Comparison of ENCODE assay signal across 20 cellular contexts in the genomic region with DNA sequence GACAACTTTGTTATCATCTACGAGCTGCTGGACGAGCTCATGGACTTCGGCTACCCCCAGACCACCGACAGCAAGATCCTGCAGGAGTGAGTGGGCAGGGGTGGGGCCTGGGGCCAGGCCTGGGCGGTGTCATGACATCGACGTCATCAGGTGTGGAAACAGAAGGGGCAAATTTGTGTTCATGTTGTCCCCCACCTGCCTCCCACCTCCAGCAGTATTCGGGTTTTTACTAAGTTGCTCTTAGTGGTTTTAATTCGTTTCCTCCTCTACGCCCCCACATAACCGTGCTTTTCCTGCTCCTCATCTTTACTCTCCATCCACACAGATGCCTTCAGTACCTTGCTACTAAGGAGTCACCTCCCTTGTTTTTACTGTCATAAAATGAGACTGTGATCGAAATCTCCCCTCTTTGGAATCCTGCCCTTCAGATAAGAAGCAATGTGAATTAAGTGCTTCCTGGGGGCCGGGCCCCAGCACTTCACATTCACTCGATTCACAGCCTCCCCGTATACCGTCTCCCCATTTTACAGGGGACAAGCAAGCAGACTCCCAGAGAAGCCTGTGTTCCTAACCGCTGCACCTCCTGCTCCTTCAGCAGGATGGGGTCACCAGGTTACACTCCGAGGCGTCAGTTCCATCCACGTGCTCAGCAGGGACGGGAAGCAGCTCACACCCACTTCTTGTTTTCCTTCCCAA. TPM values are rescaled to one million over a fixed set of nuclear protein-coding genes. Genes with fewer than 3 reads are reported as not detected.
DNase-seq lines count a peak whose midpoint lies in the region; ATAC-seq and TF ChIP-seq lines count a peak whose summit lies in the region.
"Had no signal": no experiment of that assay in that cellular context is flagged by ENCODE, and none has a peak within 500 bp of the region (broad histone marks: within the 10 kb centered on the region; RNA-seq: fewer than 3 reads in every experiment).

No MANE protein-coding gene starts in this region.

- POLR2A ChIA-PET in WTC11 (lab: Charles Lee), result interaction anchor here (0.5 kb wide), 1 partner anchor 159 kb away, joined by 3 read pairs; no protein-coding TSS in a partner anchor

- CTCF ChIA-PET in WTC11 (lab: Charles Lee), result no interaction called here

- ATAC-seq in WTC11, result no peak
- peak; percentile 63 for ATAC-seq in activated naive CD8-positive, alpha-beta T cell treated with anti-CD3 and anti-CD28 coated beads, Interleukin-2, amount 50 U/mL, for 24 hours
- no peak for ATAC-seq in stimulated activated naive B cell treated with anti-CD40 and anti-IgM and Interleukin-4, amounts not matched to agents 10 μg/mL and 1 μg/mL and 100 μg/mL, for 72 hours (replicated peaks)
- ATAC-seq in HG03108 (IDR thresholded peaks at IDR 0.05; ENCODE audit: unreplicated experiment), result no peak
- ATAC-seq: GM23338 had no signal

- peaks cover 7% of the 10 kb centered on the region for H3K36me3 Mint-ChIP-seq in WTC11
- peaks cover 60% of the 10 kb centered on the region for H3K36me3 Mint-ChIP-seq in activated naive CD8-positive, alpha-beta T cell treated with anti-CD3 and anti-CD28 coated beads, Interleukin-2, amount 50 U/mL, for 24 hours (ENCODE audit: low read depth)
- H3K36me3 Mint-ChIP-seq in stimulated activated naive B cell treated with anti-CD40 and anti-IgM and Interleukin-4, amounts not matched to agents 10 μg/mL and 1 μg/mL and 100 μg/mL, for 72 hours, result peaks cover 64 to 88% of the 10 kb centered on the region in 2 donors

- H3K27ac Mint-ChIP-seq in WTC11, result no peak overlapping the region
- H3K27ac Mint-ChIP-seq in activated naive CD8-positive, alpha-beta T cell treated with anti-CD3 and anti-CD28 coated beads, Interleukin-2, amount 50 U/mL, for 24 hours, result peak overlapping the region; percentile 84
- H3K27ac Mint-ChIP-seq in stimulated activated naive B cell treated with anti-CD40 and anti-IgM and Interleukin-4, amounts not matched to agents 10 μg/mL and 1 μg/mL and 100 μg/mL, for 72 hours, result peak overlapping the region; percentile 53
- H3K27ac Mint-ChIP-seq: GM23338 had no signal

- H3K27me3 Mint-ChIP-seq in WTC11 (ENCODE audit: low read depth), result no peaks in the 10 kb centered on the region
- H3K27me3 Mint-ChIP-seq in activated naive CD8-positive, alpha-beta T cell treated with anti-CD3 and anti-CD28 coated beads, Interleukin-2, amount 50 U/mL, for 24 hours, result no peaks in the 10 kb centered on the region
- no peaks in the 10 kb centered on the region for H3K27me3 Mint-ChIP-seq in stimulated activated naive B cell treated with anti-CD40 and anti-IgM and Interleukin-4, amounts not matched to agents 10 μg/mL and 1 μg/mL and 100 μg/mL, for 72 hours
- H3K27me3 Mint-ChIP-seq: dendritic cell treated with granulocyte-macrophage colony-stimulating factor and Interleukin-4, amounts not matched to agents 40 ng/mL and 50 ng/mL, for 4 days; naive B cell had no signal

- peak; percentile 70 for DNase-seq in activated CD8-positive, alpha-beta memory T cell treated with anti-CD3 and anti-CD28 coated beads for 24 hours
- DNase-seq in activated CD8-positive, alpha-beta memory T cell treated with anti-CD3 and anti-CD28 coated beads, Interleukin-2, amount 50 U/mL, for 48 hours, result no peak
- DNase-seq in WTC11 (ENCODE audit: low spot score), result peak; percentile 4
- peak; percentile 52 for DNase-seq in activated naive CD8-positive, alpha-beta T cell treated with anti-CD3 and anti-CD28 coated beads, Interleukin-2, amount 50 U/mL, for 24 hours
- DNase-seq in stimulated activated naive B cell treated with anti-CD40 and anti-IgM and Interleukin-4, amounts not matched to agents 10 μg/mL and 1 μg/mL and 100 μg/mL, for 72 hours, result no peak
- DNase-seq in DMS153 treated with DMSO at 0.1 percent for 48 hours (lab: John Stamatoyannopoulos, UW; ENCODE audit: unreplicated experiment), result no peak
- DNase-seq in NK-92 treated with Interleukin-12 subunit alpha and Interleukin-12 subunit beta, amount 100 ng/mL, for 24 hours (lab: John Stamatoyannopoulos, UW), result no peak
- DNase-seq: ACHN, foreskin fibroblast, naive B cell, NCI-H748 treated with DMSO at 0.1 percent for 48 hours, T-helper 9 cell had no signal

- H3K4me1 Mint-ChIP-seq in WTC11, result no peaks in the 10 kb centered on the region
- peaks cover 65% of the 10 kb centered on the region for H3K4me1 Mint-ChIP-seq in activated naive CD8-positive, alpha-beta T cell treated with anti-CD3 and anti-CD28 coated beads, Interleukin-2, amount 50 U/mL, for 24 hours
- H3K4me1 Mint-ChIP-seq in stimulated activated naive B cell treated with anti-CD40 and anti-IgM and Interleukin-4, amounts not matched to agents 10 μg/mL and 1 μg/mL and 100 μg/mL, for 72 hours, result peaks cover 21 to 29% of the 10 kb centered on the region in 2 donors
- H3K4me1 Mint-ChIP-seq: GM23338 had no signal

- no peak for TF ChIP-seq CTCF in WTC11 (IDR thresholded peaks at IDR 0.05)

- no peak overlapping the region for H3K4me3 Mint-ChIP-seq in WTC11
- H3K4me3 Mint-ChIP-seq in activated naive CD8-positive, alpha-beta T cell treated with anti-CD3 and anti-CD28 coated beads, Interleukin-2, amount 50 U/mL, for 24 hours, result peak overlapping the region; percentile 65
- H3K4me3 Mint-ChIP-seq in stimulated activated naive B cell treated with anti-CD40 and anti-IgM and Interleukin-4, amounts not matched to agents 10 μg/mL and 1 μg/mL and 100 μg/mL, for 72 hours, result no peak overlapping the region
- H3K4me3 Mint-ChIP-seq: dendritic cell treated with granulocyte-macrophage colony-stimulating factor and Interleukin-4, amounts not matched to agents 40 ng/mL and 50 ng/mL, for 4 days; GM23338 had no signal

- no peaks in the 10 kb centered on the region for H3K9me3 Mint-ChIP-seq in WTC11
- H3K9me3 Mint-ChIP-seq in activated naive CD8-positive, alpha-beta T cell treated with anti-CD3 and anti-CD28 coated beads, Interleukin-2, amount 50 U/mL, for 24 hours, result peaks cover 10% of the 10 kb centered on the region
- no peaks in the 10 kb centered on the region for H3K9me3 Mint-ChIP-seq in stimulated activated naive B cell treated with anti-CD40 and anti-IgM and Interleukin-4, amounts not matched to agents 10 μg/mL and 1 μg/mL and 100 μg/mL, for 72 hours
- H3K9me3 Mint-ChIP-seq: dendritic cell treated with granulocyte-macrophage colony-stimulating factor and Interleukin-4, amounts not matched to agents 40 ng/mL and 50 ng/mL, for 4 days; GM23338; naive B cell had no signal

TF ChIP-seq in WTC11, 78 proteins besides CTCF, POLR2A, EP300 and RAD21:
- TF ChIP-seq SMAD4 (CRISPR knock-in tag; IDR thresholded peaks at IDR 0.05) (no peak), ESRRA (CRISPR knock-in tag; IDR thresholded peaks at IDR 0.05; ENCODE audit: borderline replicate concordance) (no peak), TCF7 (CRISPR knock-in tag; IDR thresholded peaks at IDR 0.05; ENCODE audit: low read depth) (no peak), TP53 (CRISPR knock-in tag; IDR thresholded peaks at IDR 0.05) (no peak)
- TF ChIP-seq, protein P1, sequence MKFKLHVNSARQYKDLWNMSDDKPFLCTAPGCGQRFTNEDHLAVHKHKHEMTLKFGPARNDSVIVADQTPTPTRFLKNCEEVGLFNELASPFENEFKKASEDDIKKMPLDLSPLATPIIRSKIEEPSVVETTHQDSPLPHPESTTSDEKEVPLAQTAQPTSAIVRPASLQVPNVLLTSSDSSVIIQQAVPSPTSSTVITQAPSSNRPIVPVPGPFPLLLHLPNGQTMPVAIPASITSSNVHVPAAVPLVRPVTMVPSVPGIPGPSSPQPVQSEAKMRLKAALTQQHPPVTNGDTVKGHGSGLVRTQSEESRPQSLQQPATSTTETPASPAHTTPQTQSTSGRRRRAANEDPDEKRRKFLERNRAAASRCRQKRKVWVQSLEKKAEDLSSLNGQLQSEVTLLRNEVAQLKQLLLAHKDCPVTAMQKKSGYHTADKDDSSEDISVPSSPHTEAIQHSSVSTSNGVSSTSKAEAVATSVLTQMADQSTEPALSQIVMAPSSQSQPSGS (CRISPR knock-in tag; IDR thresholded peaks at IDR 0.05; ENCODE audit: borderline replicate concordance, low read depth), result no peak
- TF ChIP-seq, protein P2, sequence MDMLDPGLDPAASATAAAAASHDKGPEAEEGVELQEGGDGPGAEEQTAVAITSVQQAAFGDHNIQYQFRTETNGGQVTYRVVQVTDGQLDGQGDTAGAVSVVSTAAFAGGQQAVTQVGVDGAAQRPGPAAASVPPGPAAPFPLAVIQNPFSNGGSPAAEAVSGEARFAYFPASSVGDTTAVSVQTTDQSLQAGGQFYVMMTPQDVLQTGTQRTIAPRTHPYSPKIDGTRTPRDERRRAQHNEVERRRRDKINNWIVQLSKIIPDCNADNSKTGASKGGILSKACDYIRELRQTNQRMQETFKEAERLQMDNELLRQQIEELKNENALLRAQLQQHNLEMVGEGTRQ (CRISPR knock-in tag; IDR thresholded peaks at IDR 0.05), result no peak

RNA-seq across cellular contexts. Expression of a gene that starts 10.5 kb away (rescaled TPM):
- total RNA-seq in WTC11 (2021), result 27.7 to 34.5 TPM (median 30.5 TPM) in 3 replicates

RNA-seq across cellular contexts. Expression of a gene that starts 23.0 kb away (rescaled TPM):
- 59.5 to 62.6 TPM (median 62.2 TPM) in 3 replicates for total RNA-seq in WTC11 (2021)

RNA-seq across cellular contexts. Expression of a gene that starts 34.9 kb away (rescaled TPM):
- not detected in 3 replicates for total RNA-seq in WTC11 (2021)
- total RNA-seq: GM23338, kidney epithelial cell, Peyer's patch, SK-MEL-5, skeletal muscle tissue, tibial nerve had no signal

Comparison
In these comparisons a context has a peak if more than half of its experiments do, and no peak if none do; other contexts are left out.
1. DNase-seq: peak in activated CD8-positive, alpha-beta memory T cell treated with anti-CD3 and anti-CD28 coated beads for 24 hours (single experiment), WTC11 (single experiment) and activated naive CD8-positive, alpha-beta T cell treated with anti-CD3 and anti-CD28 coated beads, Interleukin-2, amount 50 U/mL, for 24 hours (single experiment); none in activated CD8-positive, alpha-beta memory T cell treated with anti-CD3 and anti-CD28 coated beads, Interleukin-2, amount 50 U/mL, for 48 hours (single experiment), stimulated activated naive B cell treated with anti-CD40 and anti-IgM and Interleukin-4, amounts not matched to agents 10 μg/mL and 1 μg/mL and 100 μg/mL, for 72 hours (single experiment), DMS153 treated with DMSO at 0.1 percent for 48 hours (single experiment) and NK-92 treated with Interleukin-12 subunit alpha and Interleukin-12 subunit beta, amount 100 ng/mL, for 24 hours (single experiment).